ENCODE assay signal across 8 cellular contexts in genomic region chr2:222304737-222305509, GRCh38. TPM values are rescaled to one million over a fixed set of nuclear protein-coding genes. Genes with fewer than 3 reads are reported as not detected.
DNase-seq lines count a peak whose midpoint lies in the region; ATAC-seq lines count a peak whose summit lies in the region.

No MANE protein-coding gene starts in this region.

- H3K4me3 ChIP-seq in SJCRH30: peak overlapping the region; percentile 20
- peak overlapping the region; percentile 21 to 48 (median 36) for H3K4me3 ChIP-seq in skin epidermis

- H3K27me3 ChIP-seq in SJCRH30: no peaks in the 10 kb centered on the region

- H3K4me1 ChIP-seq in SJCRH30: peaks cover 11% of the 10 kb centered on the region

- peak; percentile 13 for DNase-seq in NCI-H2196 treated with DMSO at 0.1 percent for 48 hours (lab: John Stamatoyannopoulos, UW; ENCODE audit: unreplicated experiment)
- DNase-seq in NCI-H2196 (lab: John Stamatoyannopoulos, UW; ENCODE audit: unreplicated experiment): no peak
- DNase-seq in SJCRH30: peak; percentile 79 to 82
- peak; percentile 75 for DNase-seq in foreskin melanocyte
- no peak for DNase-seq in stimulated activated naive CD4-positive, alpha-beta T cell (lab: John Stamatoyannopoulos, UW)

- no peaks in the 10 kb centered on the region for H3K36me3 ChIP-seq in SJCRH30

- ATAC-seq in GM21390 (IDR thresholded peaks at IDR 0.05; ENCODE audit: unreplicated experiment) (no peak), HG03095 (IDR thresholded peaks at IDR 0.05; ENCODE audit: unreplicated experiment) (no peak)

- peak overlapping the region; percentile 29 for H3K27ac ChIP-seq in SJCRH30
- no peak overlapping the region for H3K27ac ChIP-seq in skin epidermis

- 0 out of 2 replicates have a peak, but pooled peaks cover 5% of the 10 kb centered on the region for H3K9me3 ChIP-seq in SJCRH30 (replicated peaks)

RNA-seq across cellular contexts. Expression of gene PAX3, which starts 6.1 kb away (rescaled TPM):
- total RNA-seq in SJCRH30 (2014; rRNA removed; shearing (Covaris generic)): 116 and 117 TPM in 2 replicates

Comparison
In these comparisons a context has a peak if more than half of its experiments do, and no peak if none do; other contexts are left out.
1. DNase-seq: peak in NCI-H2196 treated with DMSO at 0.1 percent for 48 hours (single experiment), SJCRH30 (2 of 2) and foreskin melanocyte (single experiment); none in NCI-H2196 (single experiment) and stimulated activated naive CD4-positive, alpha-beta T cell (0 of 6).